17 cellular contexts compared by ENCODE assay signal in the genomic region with DNA sequence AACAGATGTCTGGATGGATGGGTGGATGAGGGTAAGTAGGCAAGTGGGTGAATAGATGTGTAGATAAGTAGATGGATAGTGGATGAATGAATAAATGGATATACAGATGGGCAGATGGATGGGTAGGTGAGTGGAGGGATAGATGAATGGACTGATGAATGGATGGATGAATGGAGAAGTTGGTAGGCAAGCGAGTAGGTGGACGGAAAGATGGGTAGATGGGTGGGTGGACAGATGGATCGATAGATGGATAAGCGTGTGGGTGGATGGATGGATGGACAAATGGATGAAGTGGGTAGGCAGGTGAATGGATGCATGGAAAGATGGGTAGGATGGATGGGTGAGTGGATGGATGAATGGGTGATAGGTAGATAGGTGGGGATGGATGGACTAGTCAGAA.
DNase-seq lines count a peak whose midpoint lies in the region; TF ChIP-seq lines count a peak whose summit lies in the region.
"Had no signal": no experiment of that assay in that cellular context is flagged by ENCODE, and none has a peak within 500 bp of the region (broad histone marks: within the 10 kb centered on the region; RNA-seq: fewer than 3 reads in every experiment).

No MANE protein-coding gene starts in this region.

- H3K9me3 Mint-ChIP-seq in neural progenitor cell: peaks cover 5% of the 10 kb centered on the region
- H3K9me3 Mint-ChIP-seq: CD8-positive, alpha-beta memory T cell had no signal

- H2AFZ ChIP-seq in neural progenitor cell (replicated peaks) (no peak overlapping the region), MM.1S (ENCODE audit: low read length) (no peak overlapping the region)

- H4K20me1 ChIP-seq in neural progenitor cell (ENCODE audit: low read depth): no peaks in the 10 kb centered on the region
- H4K20me1 ChIP-seq in MM.1S (ENCODE audit: insufficient read depth, low read length): no peaks in the 10 kb centered on the region
- H4K20me1 ChIP-seq: BLaER1 had no signal

- H3K9ac ChIP-seq in neural progenitor cell (no peak overlapping the region), MM.1S (ENCODE audit: low read length) (no peak overlapping the region)
- H3K9ac ChIP-seq: BLaER1 had no signal

- H3K79me2 ChIP-seq in neural progenitor cell (ENCODE audit: low read depth) (no peaks in the 10 kb centered on the region), MM.1S (ENCODE audit: low read length) (no peaks in the 10 kb centered on the region)

- POLR2A ChIA-PET in HEK293 (lab: Yijun Ruan, JAX): no interaction called here

- H3K4me2 ChIP-seq in neural progenitor cell (no peak overlapping the region), MM.1S (ENCODE audit: low read depth, low read length) (no peak overlapping the region)
- H3K4me2 ChIP-seq: BLaER1 had no signal

- H3K27me3 Mint-ChIP-seq in neural progenitor cell (ENCODE audit: insufficient read depth, low read depth): peaks cover 26% of the 10 kb centered on the region
- H3K27me3 Mint-ChIP-seq: CD4-positive, CD25-positive, alpha-beta regulatory T cell had no signal

- no peak overlapping the region for H3K27ac Mint-ChIP-seq in neural progenitor cell
- H3K27ac Mint-ChIP-seq: CD14-positive monocyte; CD4-positive, CD25-positive, alpha-beta regulatory T cell; CD8-positive, alpha-beta memory T cell had no signal

- H3F3A ChIP-seq in neural progenitor cell (ENCODE audit: low read depth) (peaks cover 21% of the 10 kb centered on the region), MM.1S (ENCODE audit: insufficient read depth, low read length) (no peaks in the 10 kb centered on the region)

- peaks cover 40% of the 10 kb centered on the region for H3K4me1 Mint-ChIP-seq in neural progenitor cell
- H3K4me1 Mint-ChIP-seq: CD14-positive monocyte; CD4-positive, alpha-beta memory T cell; CD4-positive, CD25-positive, alpha-beta regulatory T cell; CD8-positive, alpha-beta memory T cell had no signal

- DNase-seq in neural progenitor cell (ENCODE audit: low spot score) (no peak), NCI-H226 (no peak), MM.1S (no peak)
- no peak for DNase-seq in central memory CD4-positive, alpha-beta T cell
- DNase-seq: 8988T; ACHN; BE2C; C1 segment of cervical spinal cord; CD4-positive, alpha-beta memory T cell; CD4-positive, CD25-positive, alpha-beta regulatory T cell; CD8-positive, alpha-beta memory T cell; COR-L47; DMS79 treated with DMSO at 0.1 percent for 48 hours; GF-D8 had no signal

- peak overlapping the region; percentile 15 for H3K4me3 Mint-ChIP-seq in neural progenitor cell
- H3K4me3 Mint-ChIP-seq: CD14-positive monocyte; CD4-positive, alpha-beta memory T cell; CD4-positive, CD25-positive, alpha-beta regulatory T cell; CD8-positive, alpha-beta memory T cell had no signal

- CTCF ChIA-PET in HEK293 (lab: Yijun Ruan, JAX): no interaction called here

- H3K36me3 ChIP-seq in HEK293 (ENCODE audit: control insufficient read depth in 2 of 2, insufficient read depth in 1 of 2, low read length in 2 of 2): no peaks in the 10 kb centered on the region
- H3K36me3 ChIP-seq in neural progenitor cell: no peaks in the 10 kb centered on the region
- no peaks in the 10 kb centered on the region for H3K36me3 ChIP-seq in MM.1S (replicated peaks; ENCODE audit: insufficient read depth, low read length)
- H3K36me3 ChIP-seq: BE2C, BLaER1 had no signal

- H3K9me2 ChIP-seq in MM.1S (replicated peaks; ENCODE audit: insufficient read depth, low read length): no peaks in the 10 kb centered on the region

- peaks cover 3% of the 10 kb centered on the region for H3K36me3 Mint-ChIP-seq in neural progenitor cell
- H3K36me3 Mint-ChIP-seq: CD14-positive monocyte; CD4-positive, alpha-beta memory T cell; CD4-positive, CD25-positive, alpha-beta regulatory T cell; CD8-positive, alpha-beta memory T cell had no signal

- H3K9me3 ChIP-seq in HEK293 (ENCODE audit: control insufficient read depth, insufficient read depth, low read depth, low read length) (no peaks in the 10 kb centered on the region), neural progenitor cell (ENCODE audit: low read depth) (no peaks in the 10 kb centered on the region), MM.1S (replicated peaks; ENCODE audit: insufficient read depth, low read length) (no peaks in the 10 kb centered on the region)
- H3K9me3 ChIP-seq: BE2C, BLaER1 had no signal

- H3K4me1 ChIP-seq in HEK293 (ENCODE audit: control insufficient read depth, insufficient read depth, low read length): no peaks in the 10 kb centered on the region
- peaks cover 40% of the 10 kb centered on the region for H3K4me1 ChIP-seq in neural progenitor cell
- H3K4me1 ChIP-seq in MM.1S (ENCODE audit: low read length): no peaks in the 10 kb centered on the region

- H3K27ac ChIP-seq in HEK293 (ENCODE audit: extremely low read depth, low read depth, low read length) (no peak overlapping the region), neural progenitor cell (no peak overlapping the region), MM.1S (ENCODE audit: low read length) (no peak overlapping the region)
- H3K27ac ChIP-seq: BLaER1 had no signal

- H3K27me3 ChIP-seq in neural progenitor cell: no peaks in the 10 kb centered on the region
- peaks cover 56% of the 10 kb centered on the region for H3K27me3 ChIP-seq in MM.1S (replicated peaks; ENCODE audit: insufficient read depth, low read length)
- H3K27me3 ChIP-seq: BE2C, BLaER1 had no signal

- TF ChIP-seq CTCF in HEK293 (tag by site-specific recombination; IDR thresholded peaks at IDR 0.05) (no peak), neural progenitor cell (IDR thresholded peaks at IDR 0.05) (no peak), MM.1S (IDR thresholded peaks at IDR 0.05; ENCODE audit: low read length) (no peak)

- H3K4me3 ChIP-seq in HEK293 (ENCODE audit: low read depth, low read length) (no peak overlapping the region), neural progenitor cell (no peak overlapping the region), MM.1S (ENCODE audit: low read length) (no peak overlapping the region)
- H3K4me3 ChIP-seq: BLaER1 had no signal

TF ChIP-seq in HEK293, 187 proteins besides CTCF, POLR2A, EP300 and RAD21:
- TF ChIP-seq ZFHX2 (tag by site-specific recombination; conservative IDR thresholded peaks at IDR 0.05) (peak; percentile 40; the same call in 1 of the 2 replicates), ZFP3 (tag by site-specific recombination; IDR thresholded peaks at IDR 0.05; ENCODE audit: low read depth) (no peak), EGR2 (tag by site-specific recombination; IDR thresholded peaks at IDR 0.05; ENCODE audit: low read depth) (peak; percentile 86), ZNF404 (tag by site-specific recombination; IDR thresholded peaks at IDR 0.05) (no peak), ZNF366 (tag by site-specific recombination; conservative IDR thresholded peaks at IDR 0.05) (peak; percentile 51; the same call in 1 of the 2 replicates), ZBTB17 (tag by site-specific recombination; IDR thresholded peaks at IDR 0.05) (peak; percentile 42; the same call in 1 of the 2 replicates)
- TF ChIP-seq, protein P1, sequence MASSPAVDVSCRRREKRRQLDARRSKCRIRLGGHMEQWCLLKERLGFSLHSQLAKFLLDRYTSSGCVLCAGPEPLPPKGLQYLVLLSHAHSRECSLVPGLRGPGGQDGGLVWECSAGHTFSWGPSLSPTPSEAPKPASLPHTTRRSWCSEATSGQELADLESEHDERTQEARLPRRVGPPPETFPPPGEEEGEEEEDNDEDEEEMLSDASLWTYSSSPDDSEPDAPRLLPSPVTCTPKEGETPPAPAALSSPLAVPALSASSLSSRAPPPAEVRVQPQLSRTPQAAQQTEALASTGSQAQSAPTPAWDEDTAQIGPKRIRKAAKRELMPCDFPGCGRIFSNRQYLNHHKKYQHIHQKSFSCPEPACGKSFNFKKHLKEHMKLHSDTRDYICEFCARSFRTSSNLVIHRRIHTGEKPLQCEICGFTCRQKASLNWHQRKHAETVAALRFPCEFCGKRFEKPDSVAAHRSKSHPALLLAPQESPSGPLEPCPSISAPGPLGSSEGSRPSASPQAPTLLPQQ (tag by site-specific recombination; IDR thresholded peaks at IDR 0.05): no peak
